ENCODE assay signal across 21 cellular contexts in genomic region chr2:5990021-5990420, GRCh38.
"Had no signal": no experiment of that assay in that cellular context is flagged by ENCODE, and none has a peak within 500 bp of the region (broad histone marks: within the 10 kb centered on the region; RNA-seq: fewer than 3 reads in every experiment).

No MANE protein-coding gene starts in this region.

- H3K4me1 ChIP-seq: foreskin keratinocyte, gastroesophageal sphincter, left lung, lower lobe of right lung had no signal

- H3K4me3 ChIP-seq: coronary artery, dorsolateral prefrontal cortex, esophagus muscularis mucosa, gastroesophageal sphincter, heart left ventricle, hepatocyte, left lung, lower lobe of right lung had no signal

- H3K9me3 ChIP-seq: esophagus muscularis mucosa, gastroesophageal sphincter, heart left ventricle, left lung, lower lobe of right lung had no signal

- H2AFZ ChIP-seq: hepatocyte had no signal

- H3K4me2 ChIP-seq: hepatocyte had no signal

- DNase-seq: dermis blood vessel endothelial cell; dorsolateral prefrontal cortex; effector CD4-positive, alpha-beta T cell; effector memory CD4-positive, alpha-beta T cell; foreskin keratinocyte; heart left ventricle; hypothalamus; immature natural killer cell; islet precursor cell; kidney; kidney glomerular epithelial cell; left cardiac atrium; left lung; left ventricle myocardium superior; lower lobe of right lung; mesenchymal stem cell; midbrain had no signal

- H3K79me2 ChIP-seq: hepatocyte had no signal

- H3K27me3 ChIP-seq: foreskin keratinocyte, hepatocyte, left lung had no signal

- H3K27ac ChIP-seq: coronary artery, dorsolateral prefrontal cortex, esophagus muscularis mucosa, foreskin keratinocyte, gastroesophageal sphincter, heart left ventricle, hepatocyte, left lung, lower lobe of right lung had no signal

- H3K36me3 ChIP-seq: esophagus muscularis mucosa, gastroesophageal sphincter, heart left ventricle, left lung, lower lobe of right lung had no signal
